ENCODE assay signal across 21 cellular contexts in genomic region chr21:43889055-43889454, GRCh38.
"Had no signal": no experiment of that assay in that cellular context is flagged by ENCODE, and none has a peak within 500 bp of the region (broad histone marks: within the 10 kb centered on the region; RNA-seq: fewer than 3 reads in every experiment).

No MANE protein-coding gene starts in this region.

- H3K27me3 ChIP-seq: esophagus squamous epithelium, gastroesophageal sphincter, neutrophil, right lobe of liver, stomach, transverse colon had no signal

- H3K36me3 ChIP-seq: gastroesophageal sphincter, neutrophil, right lobe of liver, thoracic aorta, transverse colon had no signal

- H3K9me3 Mint-ChIP-seq: dendritic cell treated with granulocyte-macrophage colony-stimulating factor and Interleukin-4, amounts not matched to agents 40 ng/mL and 50 ng/mL, for 4 days; effector memory CD8-positive, alpha-beta T cell; naive B cell; stimulated activated effector memory CD8-positive, alpha-beta T cell treated with anti-CD3 and anti-CD28 coated beads, Interleukin-12 subunit alpha, Interleukin-12 subunit beta, amount 100 ng/mL, for 72 hours had no signal

- H3K9me3 ChIP-seq: esophagus squamous epithelium, gastroesophageal sphincter, neutrophil, psoas muscle, right lobe of liver, stomach, thoracic aorta, transverse colon had no signal

- H3K4me3 Mint-ChIP-seq: dendritic cell treated with granulocyte-macrophage colony-stimulating factor and Interleukin-4, amounts not matched to agents 40 ng/mL and 50 ng/mL, for 4 days; effector memory CD8-positive, alpha-beta T cell; stimulated activated effector memory CD8-positive, alpha-beta T cell treated with anti-CD3 and anti-CD28 coated beads, Interleukin-12 subunit alpha, Interleukin-12 subunit beta, amount 100 ng/mL, for 72 hours had no signal

- H3K36me3 Mint-ChIP-seq: naive B cell had no signal

- H3K27ac Mint-ChIP-seq: dendritic cell treated with granulocyte-macrophage colony-stimulating factor and Interleukin-4, amounts not matched to agents 40 ng/mL and 50 ng/mL, for 4 days; stimulated activated effector memory CD8-positive, alpha-beta T cell treated with anti-CD3 and anti-CD28 coated beads, Interleukin-12 subunit alpha, Interleukin-12 subunit beta, amount 100 ng/mL, for 72 hours had no signal

- H3K4me3 ChIP-seq: esophagus squamous epithelium, gastroesophageal sphincter, psoas muscle, right lobe of liver, stomach, thoracic aorta, transverse colon had no signal

- DNase-seq: effector memory CD8-positive, alpha-beta T cell; esophagus squamous epithelium; foreskin fibroblast; glutamatergic neuron; kidney glomerular epithelial cell; mesendoderm; naive B cell; psoas muscle; retina; right lobe of liver; stimulated activated CD4-positive, alpha-beta T cell treated with anti-CD3 and anti-CD28 coated beads, Interleukin-4, amount 100 ng/mL, for 1 hour; stimulated activated CD8-positive, alpha-beta memory T cell treated with anti-CD3 and anti-CD28 coated beads, Interleukin-4, amount 100 ng/mL, for 48 hours; stomach; substantia nigra; transverse colon had no signal

- H3K27ac ChIP-seq: epithelial cell of prostate, esophagus squamous epithelium, gastroesophageal sphincter, neutrophil, psoas muscle, right lobe of liver, stomach, thoracic aorta, transverse colon had no signal

- ATAC-seq: effector memory CD8-positive, alpha-beta T cell; gastroesophageal sphincter; psoas muscle; right lobe of liver; stimulated activated effector memory CD8-positive, alpha-beta T cell treated with anti-CD3 and anti-CD28 coated beads, Interleukin-12 subunit alpha, Interleukin-12 subunit beta, amount 100 ng/mL, for 72 hours had no signal

- H3K27me3 Mint-ChIP-seq: dendritic cell treated with granulocyte-macrophage colony-stimulating factor and Interleukin-4, amounts not matched to agents 40 ng/mL and 50 ng/mL, for 4 days; effector memory CD8-positive, alpha-beta T cell; naive B cell had no signal
